In genomic region chrX:153794897-153795816, GRCh38 we compare ENCODE assay signal across 8 cellular contexts. TPM values are rescaled to one million over a fixed set of nuclear protein-coding genes. Genes with fewer than 3 reads are reported as not detected.
DNase-seq lines count a peak whose midpoint lies in the region; ATAC-seq, FAIRE-seq and TF ChIP-seq lines count a peak whose summit lies in the region.

No MANE protein-coding gene starts in this region.

- POLR2A ChIA-PET in activated CD4-positive, alpha-beta memory T cell treated with anti-CD3 and anti-CD28 coated beads for 36 hours (lab: Charles Lee), result interaction anchor here (0.9 to 1.6 kb wide), 4 partner anchors 13 to 130 kb away, joined by 3 to 17 read pairs (median 4); partner anchors contain the start of gene ARHGAP4

- H3K4me1 ChIP-seq in foreskin keratinocyte, result no peaks in the 10 kb centered on the region

- peak overlapping the region; percentile 96 for H3K27ac Mint-ChIP-seq in activated T-cell treated with anti-CD3 and anti-CD28 coated beads, Interleukin-2, amount 50 U/mL, for 24 hours
- peak overlapping the region; percentile 65 for H3K27ac Mint-ChIP-seq in activated CD4-positive, alpha-beta memory T cell treated with anti-CD3 and anti-CD28 coated beads for 36 hours

- no peak for FAIRE-seq in GM12892 (lab: Jason Lieb, UNC)

- peak overlapping the region; percentile 75 for H3K4me3 ChIP-seq in retinal pigment epithelial cell (ENCODE audit: low read length)

- TF ChIP-seq POLR2A in GM12892 (IDR thresholded peaks at IDR 0.05; ENCODE audit: low read depth, low read length), result no peak

- H3K27me3 ChIP-seq in foreskin keratinocyte, result no peaks in the 10 kb centered on the region

- H3K36me3 Mint-ChIP-seq in activated T-cell treated with anti-CD3 and anti-CD28 coated beads, Interleukin-2, amount 50 U/mL, for 24 hours (ENCODE audit: low read depth), result peaks cover 56% of the 10 kb centered on the region
- H3K36me3 Mint-ChIP-seq in activated CD4-positive, alpha-beta memory T cell treated with anti-CD3 and anti-CD28 coated beads for 36 hours, result peaks cover 5% of the 10 kb centered on the region

- peak overlapping the region; percentile 35 for H3K27ac ChIP-seq in foreskin keratinocyte

- H3K4me3 Mint-ChIP-seq in activated T-cell treated with anti-CD3 and anti-CD28 coated beads, Interleukin-2, amount 50 U/mL, for 24 hours, result peak overlapping the region; percentile 91
- H3K4me3 Mint-ChIP-seq in activated CD4-positive, alpha-beta memory T cell treated with anti-CD3 and anti-CD28 coated beads for 36 hours, result peak overlapping the region; percentile 90

- intact Hi-C loops in activated CD4-positive, alpha-beta memory T cell treated with anti-CD3 and anti-CD28 coated beads for 36 hours (cut with micrococcal nuclease), result loop anchor here (1.0 to 10.0 kb wide), 6 partner anchors 70 to 642 kb away; partner anchors contain the start of genes ABCD1, BCAP31, GDI1 and HAUS7

- peaks cover 17% of the 10 kb centered on the region for H3K27me3 Mint-ChIP-seq in activated T-cell treated with anti-CD3 and anti-CD28 coated beads, Interleukin-2, amount 50 U/mL, for 24 hours
- H3K27me3 Mint-ChIP-seq in activated CD4-positive, alpha-beta memory T cell treated with anti-CD3 and anti-CD28 coated beads for 36 hours, result no peaks in the 10 kb centered on the region

- TF ChIP-seq CTCF in foreskin keratinocyte (conservative IDR thresholded peaks at IDR 0.05) (no peak), retinal pigment epithelial cell (conservative IDR thresholded peaks at IDR 0.05; ENCODE audit: low read depth, low read length) (no peak)

- DNase-seq in activated T-cell treated with anti-CD3 and anti-CD28 coated beads, Interleukin-2, amount 50 U/mL, for 24 hours, result no peak
- DNase-seq in activated T-cell treated with anti-CD3 and anti-CD28 coated beads for 4 hours (no peak), foreskin keratinocyte (no peak), retinal pigment epithelial cell (ENCODE audit: low read depth) (no peak), GM12892 (ENCODE audit: insufficient read length) (no peak), NCI-H2029 (lab: John Stamatoyannopoulos, UW) (no peak)
- DNase-seq in activated CD4-positive, alpha-beta memory T cell treated with anti-CD3 and anti-CD28 coated beads for 36 hours, result peak; percentile 38
- no peak for DNase-seq in activated effector memory CD4-positive, alpha-beta T cell treated with Interleukin-2 at 50 U/mL for 16 hours

- peaks cover 21% of the 10 kb centered on the region for H3K4me1 Mint-ChIP-seq in activated T-cell treated with anti-CD3 and anti-CD28 coated beads, Interleukin-2, amount 50 U/mL, for 24 hours (ENCODE audit: low read depth)
- peaks cover 18% of the 10 kb centered on the region for H3K4me1 Mint-ChIP-seq in activated CD4-positive, alpha-beta memory T cell treated with anti-CD3 and anti-CD28 coated beads for 36 hours (ENCODE audit: low read depth)

- CTCF ChIA-PET in activated CD4-positive, alpha-beta memory T cell treated with anti-CD3 and anti-CD28 coated beads for 36 hours (lab: Charles Lee), result interaction anchor here (0.8 to 1.2 kb wide), 6 partner anchors 29 to 152 kb away, joined by 3 to 6 read pairs (median 3); partner anchors contain the start of genes ARHGAP4 and SLC6A8

- ATAC-seq in foreskin keratinocyte, result peak; percentile 29

- no peaks in the 10 kb centered on the region for H3K9me3 Mint-ChIP-seq in activated T-cell treated with anti-CD3 and anti-CD28 coated beads, Interleukin-2, amount 50 U/mL, for 24 hours
- no peaks in the 10 kb centered on the region for H3K9me3 Mint-ChIP-seq in activated CD4-positive, alpha-beta memory T cell treated with anti-CD3 and anti-CD28 coated beads for 36 hours

RNA-seq across cellular contexts. Expression of gene SSR4, which starts 0.7 kb away (rescaled TPM):
- 100 to 1,000 TPM; 194 to 203 TPM for total RNA-seq in activated CD4-positive, alpha-beta memory T cell treated with anti-CD3 and anti-CD28 coated beads for 36 hours
- 242 and 269 TPM in 2 replicates for total RNA-seq in foreskin keratinocyte
- 386 and 429 TPM in 2 replicates for polyA plus RNA-seq in foreskin keratinocyte
- 239 TPM for polyA plus RNA-seq in GM12892 (2012; ENCODE audit: missing spikeins)

RNA-seq across cellular contexts. Expression of gene IDH3G, which starts 1.0 kb away (rescaled TPM):
- total RNA-seq in activated CD4-positive, alpha-beta memory T cell treated with anti-CD3 and anti-CD28 coated beads for 36 hours, result 10 to 100 TPM; 45.9 to 51.5 TPM
- total RNA-seq in foreskin keratinocyte, result 42.9 and 47.4 TPM in 2 replicates
- polyA plus RNA-seq in foreskin keratinocyte, result 57.0 and 61.4 TPM in 2 replicates
- 33.2 TPM for polyA plus RNA-seq in GM12892 (2012; ENCODE audit: missing spikeins)

RNA-seq across cellular contexts. Expression of gene SRPK3, which starts 14.3 kb away (rescaled TPM):
- not detected for total RNA-seq in activated CD4-positive, alpha-beta memory T cell treated with anti-CD3 and anti-CD28 coated beads for 36 hours
- total RNA-seq in foreskin keratinocyte, result 0.03 and 0.04 TPM in 2 replicates
- polyA plus RNA-seq in foreskin keratinocyte, result 0.10 and 0.15 TPM in 2 replicates
- 0.32 TPM for polyA plus RNA-seq in GM12892 (2012; ENCODE audit: missing spikeins)

RNA-seq across cellular contexts. Expression of gene PLXNB3, which starts 31.1 kb away (rescaled TPM):
- under 1 TPM; 0.29 to 0.69 TPM for total RNA-seq in activated CD4-positive, alpha-beta memory T cell treated with anti-CD3 and anti-CD28 coated beads for 36 hours
- 5.3 and 5.4 TPM in 2 replicates for total RNA-seq in foreskin keratinocyte
- 6.1 and 8.3 TPM in 2 replicates for polyA plus RNA-seq in foreskin keratinocyte
- not detected for polyA plus RNA-seq in GM12892 (2012; ENCODE audit: missing spikeins)

RNA-seq across cellular contexts. Expression of gene PDZD4, which starts 35.2 kb away (rescaled TPM):
- total RNA-seq in activated CD4-positive, alpha-beta memory T cell treated with anti-CD3 and anti-CD28 coated beads for 36 hours, result 1 to 10 TPM; 4.9 to 5.7 TPM
- 0.04 and 0.07 TPM in 2 replicates for total RNA-seq in foreskin keratinocyte
- 0.03 and 0.07 TPM in 2 replicates for polyA plus RNA-seq in foreskin keratinocyte
- not detected for polyA plus RNA-seq in GM12892 (2012; ENCODE audit: missing spikeins)
